8 cellular contexts compared by ENCODE assay signal in the genomic region with DNA sequence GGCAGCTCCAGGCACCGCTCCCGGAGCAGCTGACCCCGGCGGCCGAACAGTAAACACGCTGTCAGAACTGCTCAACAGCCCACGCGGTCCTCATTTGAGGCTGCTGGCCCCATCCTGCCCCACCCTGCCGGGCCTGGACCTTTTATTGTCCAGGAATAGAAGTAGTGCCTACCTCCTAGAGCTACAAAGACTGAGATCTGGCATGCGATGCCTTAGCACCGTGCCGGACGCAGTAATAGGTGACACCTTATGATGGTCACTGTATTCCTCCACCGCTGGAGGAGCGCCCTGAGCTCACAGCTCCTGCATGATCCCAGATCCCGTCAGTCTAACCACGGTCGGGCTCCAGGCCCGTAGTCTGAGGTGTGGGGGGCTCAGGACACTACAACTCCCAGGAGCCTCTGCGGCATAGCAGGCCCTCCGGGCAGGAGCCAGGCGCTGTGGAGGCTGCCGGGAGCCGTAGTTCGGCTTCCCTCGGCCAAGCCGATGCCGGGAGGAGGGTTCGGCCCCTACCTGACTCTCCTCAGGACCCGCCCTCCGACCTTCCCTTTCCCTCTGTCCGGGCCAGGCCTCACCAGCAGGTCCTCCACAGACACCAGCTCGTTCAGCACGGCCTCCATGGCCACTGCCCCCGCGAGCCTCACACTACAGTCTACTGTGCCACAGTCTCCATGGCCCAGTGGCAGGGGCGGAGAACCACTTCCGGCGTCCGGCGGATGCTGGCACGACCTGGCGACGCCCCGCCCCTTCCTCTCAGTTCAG. TPM values are rescaled to one million over a fixed set of nuclear protein-coding genes. Genes with fewer than 3 reads are reported as not detected.
DNase-seq lines count a peak whose midpoint lies in the region; ATAC-seq and TF ChIP-seq lines count a peak whose summit lies in the region.

A gene (minus strand): TSS at position 697 of the 762 bp plus-strand sequence. CDS start 77 bp downstream, at position 620.

- peak in 3 of 4 donors; percentile 72 to 90 (median 87) for TF ChIP-seq POLR2A in upper lobe of left lung (IDR thresholded peaks at IDR 0.05)

- H3K4me3 ChIP-seq in adipocyte (ENCODE audit: low read length) (peak within 1 kb of the TSS; percentile 85), upper lobe of left lung (peak within 1 kb of the TSS; percentile 79 to 90 (median 85))

- H3K27me3 ChIP-seq in adipocyte (replicated peaks; ENCODE audit: control insufficient read depth, insufficient read depth, low read length) (no peaks in the 10 kb centered on the region), upper lobe of left lung (no peaks in the 10 kb centered on the region)

- H3K9me3 ChIP-seq in adipocyte (ENCODE audit: control insufficient read depth, low read length) (no peaks in the 10 kb centered on the region), upper lobe of left lung (no peaks in the 10 kb centered on the region)

- H3K9ac ChIP-seq in adipocyte (ENCODE audit: low read length): peak within 1 kb of the TSS; percentile 89

- TF ChIP-seq CTCF in GM12874 (IDR thresholded peaks at IDR 0.05; ENCODE audit: insufficient read depth, low read depth, low read length) (peak; percentile 94; the same call in 1 of the 2 replicates), upper lobe of left lung (IDR thresholded peaks at IDR 0.05) (peak; percentile 12 to 96 (median 94))

- intact Hi-C loops in cardiac septum (cut with DNase I) (loop anchor here (5.0 kb wide), 1 partner anchor 38 kb away; no protein-coding TSS in a partner anchor), posterior cingulate gyrus (cut with DNase I) (loop anchor here (2.0 kb wide), 1 partner anchor 28 kb away; a partner anchor contains a TSS)

- H3K36me3 ChIP-seq in adipocyte (ENCODE audit: control insufficient read depth, insufficient read depth, low read length, severe bottlenecking) (peaks cover 11% of the 10 kb centered on the region), upper lobe of left lung (peaks cover 3 to 36% (median 21%) of the 10 kb centered on the region in 4 donors)

- DNase-seq in NCI-H1417 treated with DMSO at 0.1 percent for 48 hours (lab: John Stamatoyannopoulos, UW): peak; percentile 73
- peak; percentile 98 for DNase-seq in SW480 (ENCODE audit: low spot score)
- DNase-seq in adipocyte (ENCODE audit: low read depth): peak; percentile 97
- DNase-seq in cardiac septum (ENCODE audit: low spot score): peak; percentile 97
- peak; percentile 89 to 99 (median 94) for DNase-seq in posterior cingulate gyrus
- peak; percentile 96 to 98 for DNase-seq in upper lobe of left lung

- peak; percentile 91 for ATAC-seq in HG02763 (IDR thresholded peaks at IDR 0.05; ENCODE audit: unreplicated experiment)
- peak; percentile 98 to 99 for ATAC-seq in upper lobe of left lung (ENCODE audit: low FRiP score in 2 of 2)

- H3K4me1 ChIP-seq in adipocyte (ENCODE audit: control insufficient read depth, insufficient read depth, low read length) (peaks cover 46% of the 10 kb centered on the region), upper lobe of left lung (peaks cover 32 to 48% (median 47%) of the 10 kb centered on the region in 4 donors)

- WGBS in upper lobe of left lung, 2 donors: 0% methylated on average over 21 to 31 of the region's 45 CpGs

- H3K27ac ChIP-seq in upper lobe of left lung: peak within 1 kb of the TSS; percentile 91 to 98 (median 95)

- no peak for TF ChIP-seq EP300 in upper lobe of left lung (IDR thresholded peaks at IDR 0.05)

RNA-seq across cellular contexts. Expression of the gene that starts here (rescaled TPM):
- total RNA-seq in cardiac septum (284 TPM), upper lobe of left lung (100 to 1,000 TPM; 167 to 276 (median 221) TPM)

Comparison
In these comparisons a context has a peak if more than half of its experiments do, and no peak if none do; other contexts are left out.
1. Peak in every context shown above with its lines: DNase-seq, ATAC-seq, H3K4me3 ChIP-seq and H3K27ac ChIP-seq.